In the genomic region with DNA sequence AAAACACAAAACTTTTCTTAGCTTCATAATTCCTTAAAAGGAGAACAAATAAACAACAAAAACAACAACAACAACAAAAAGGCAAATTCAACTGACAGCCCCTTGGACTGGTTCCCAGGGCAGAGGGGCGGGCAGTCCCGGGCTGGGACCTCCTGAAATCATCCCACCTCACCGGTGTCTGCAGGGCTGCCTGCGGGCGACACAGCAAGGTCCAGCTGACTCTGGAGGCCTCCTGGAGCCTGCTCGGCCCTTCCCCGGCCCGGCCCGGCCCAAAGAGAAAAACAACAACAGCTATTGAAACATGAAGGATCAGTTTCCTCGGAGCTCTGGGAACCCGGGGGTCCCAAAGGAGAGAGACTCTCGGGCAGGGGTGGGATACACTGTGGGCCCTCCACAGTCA, we compare ENCODE assay signal across 23 cellular contexts. TPM values are rescaled to one million over a fixed set of nuclear protein-coding genes. Genes with fewer than 3 reads are reported as not detected.
DNase-seq lines count a peak whose midpoint lies in the region; ATAC-seq and TF ChIP-seq lines count a peak whose summit lies in the region.
"Had no signal": no experiment of that assay in that cellular context is flagged by ENCODE, and none has a peak within 500 bp of the region (broad histone marks: within the 10 kb centered on the region; RNA-seq: fewer than 3 reads in every experiment).

No MANE protein-coding gene starts in this region.

- H3K4me3 ChIP-seq in endodermal cell (ENCODE audit: low read length) (no peak overlapping the region), neuronal stem cell (ENCODE audit: low read length in 2 of 2) (no peak overlapping the region)
- H3K4me3 ChIP-seq: gastrocnemius medialis, smooth muscle cell, transverse colon had no signal

- H3K18ac ChIP-seq in neuronal stem cell (ENCODE audit: low read length) = peak overlapping the region; percentile 51

- H3K4me2 ChIP-seq in neuronal stem cell (ENCODE audit: insufficient read depth, low read length, poor library complexity, severe bottlenecking) = no peak overlapping the region
- H3K4me2 ChIP-seq: smooth muscle cell had no signal

- DNase-seq in activated CD4-positive, alpha-beta T cell treated with anti-CD3 and anti-CD28 coated beads, Interleukin-2, amount 10 ng/mL, durations not matched to agents 7 days and 5 days = no peak
- no peak for DNase-seq in activated CD4-positive, alpha-beta T cell treated with anti-CD3 and anti-CD28 coated beads for 48 hours
- DNase-seq in T-cell (no peak), endodermal cell (no peak), neuronal stem cell (ENCODE audit: low spot score) (no peak), foreskin keratinocyte (no peak), cerebellar cortex (ENCODE audit: low spot score) (no peak), SKM-1 (lab: John Stamatoyannopoulos, UW; ENCODE audit: unreplicated experiment) (no peak)
- DNase-seq: activated naive CD4-positive, alpha-beta T cell treated with Interleukin-2 at 50 U/mL for 16 hours; caudate nucleus; gastrocnemius medialis; islet precursor cell; Karpas-422; NCI-H1930; NCI-H748 treated with DMSO at 0.1 percent for 48 hours; retina; stimulated activated naive CD4-positive, alpha-beta T cell; transverse colon had no signal

- H3K36me3 ChIP-seq in endodermal cell (ENCODE audit: control insufficient read depth, insufficient read depth, low read length) (peaks cover 4% of the 10 kb centered on the region), neuronal stem cell (replicated peaks in 1 of 2; ENCODE audit: control insufficient read depth in 2 of 2, insufficient read depth in 2 of 2, low read length in 2 of 2) (peaks cover 8 to 21% of the 10 kb centered on the region in 2 donors)

- no peak overlapping the region for H2AFZ ChIP-seq in neuronal stem cell (ENCODE audit: low read length)

- H2BK15ac ChIP-seq in neuronal stem cell (ENCODE audit: low read length) = no peak overlapping the region

- H4K8ac ChIP-seq in neuronal stem cell (ENCODE audit: low read depth, low read length) = no peak overlapping the region

- H2BK12ac ChIP-seq in neuronal stem cell (ENCODE audit: low read length) = no peak overlapping the region

- H3K27me3 ChIP-seq in endodermal cell (ENCODE audit: control insufficient read depth, insufficient read depth, low read length, poor library complexity, severe bottlenecking) (no peaks in the 10 kb centered on the region), neuronal stem cell (ENCODE audit: control insufficient read depth in 3 of 3, insufficient read depth in 3 of 3, low read depth in 1 of 3, low read length in 3 of 3) (no peaks in the 10 kb centered on the region), foreskin keratinocyte (no peaks in the 10 kb centered on the region)

- no peaks in the 10 kb centered on the region for H3K27me3 Mint-ChIP-seq in activated CD4-positive, alpha-beta T cell treated with anti-CD3 and anti-CD28 coated beads, Interleukin-2, amount 10 ng/mL, durations not matched to agents 7 days and 5 days
- H3K27me3 Mint-ChIP-seq in T-cell = no peaks in the 10 kb centered on the region
- H3K27me3 Mint-ChIP-seq in endodermal cell (ENCODE audit: insufficient read depth) = no peaks in the 10 kb centered on the region
- H3K27me3 Mint-ChIP-seq: B cell had no signal

- 93 to 97% methylated on average over 12 of the region's 12 CpGs for WGBS in endodermal cell (ENCODE audit: insufficient coverage in 1 of 2, insufficient read length in 1 of 2), 2 experiments
- no CpG with 5 or more reads among the region's 12 CpGs for WGBS in neuronal stem cell (ENCODE audit: extremely low coverage in 2 of 2, insufficient read length in 2 of 2, insufficient replicate concordance in 1 of 2), 2 donors

- no peak overlapping the region for H2BK5ac ChIP-seq in neuronal stem cell (ENCODE audit: low read length)

- H3K4me1 Mint-ChIP-seq in activated CD4-positive, alpha-beta T cell treated with anti-CD3 and anti-CD28 coated beads, Interleukin-2, amount 10 ng/mL, durations not matched to agents 7 days and 5 days = peaks cover 23% of the 10 kb centered on the region
- H3K4me1 Mint-ChIP-seq in T-cell = peaks cover 22 to 36% (median 30%) of the 10 kb centered on the region in 3 donors
- H3K4me1 Mint-ChIP-seq in endodermal cell = peaks cover 13% of the 10 kb centered on the region

- TF ChIP-seq CTCF in endodermal cell (conservative IDR thresholded peaks at IDR 0.05) = no peak
- TF ChIP-seq CTCF in foreskin keratinocyte (conservative IDR thresholded peaks at IDR 0.05) = no peak

- H3K27ac ChIP-seq in endodermal cell (ENCODE audit: low read depth, low read length) (no peak overlapping the region), neuronal stem cell (replicated peaks; ENCODE audit: low read length) (no peak overlapping the region), foreskin keratinocyte (no peak overlapping the region)
- H3K27ac ChIP-seq: gastrocnemius medialis, transverse colon had no signal

- H2BK120ac ChIP-seq in neuronal stem cell (ENCODE audit: low read depth, low read length) = no peak overlapping the region

- H3K4me3 Mint-ChIP-seq in activated CD4-positive, alpha-beta T cell treated with anti-CD3 and anti-CD28 coated beads, Interleukin-2, amount 10 ng/mL, durations not matched to agents 7 days and 5 days = no peak overlapping the region
- H3K4me3 Mint-ChIP-seq in T-cell (peak overlapping the region in 1 of 3 donors; percentile 69), endodermal cell (no peak overlapping the region)

- peak overlapping the region; percentile 86 for H3K27ac Mint-ChIP-seq in activated CD4-positive, alpha-beta T cell treated with anti-CD3 and anti-CD28 coated beads, Interleukin-2, amount 10 ng/mL, durations not matched to agents 7 days and 5 days
- peak overlapping the region; percentile 79 to 89 for H3K27ac Mint-ChIP-seq in T-cell
- H3K27ac Mint-ChIP-seq in endodermal cell = peak overlapping the region; percentile 58

- H3K14ac ChIP-seq in neuronal stem cell (ENCODE audit: low read length) = no peak overlapping the region

- no peak overlapping the region for H3K4ac ChIP-seq in neuronal stem cell (ENCODE audit: low read length)

- H3K9me3 ChIP-seq in endodermal cell (ENCODE audit: control insufficient read depth, low read length) (no peaks in the 10 kb centered on the region), neuronal stem cell (replicated peaks in 1 of 2; ENCODE audit: control insufficient read depth in 2 of 2, insufficient read depth in 1 of 2, low read depth in 1 of 2, low read length in 2 of 2) (peaks cover 0 to 4% of the 10 kb centered on the region in 2 donors)
- H3K9me3 ChIP-seq: gastrocnemius medialis, transverse colon had no signal

- POLR2A ChIA-PET in activated CD4-positive, alpha-beta T cell treated with anti-CD3 and anti-CD28 coated beads, Interleukin-2, amount 10 ng/mL, durations not matched to agents 7 days and 5 days (lab: Charles Lee) = interaction anchor here (0.6 kb wide), 1 partner anchor 64 kb away, joined by 3 read pairs; no protein-coding TSS in a partner anchor
- POLR2A ChIA-PET in T-cell (lab: Charles Lee) = interaction anchor here in 1 of 2 donors (0.5 kb wide), 1 partner anchor 336 kb away, joined by 4 read pairs; no protein-coding TSS in a partner anchor

- CTCF ChIA-PET in activated CD4-positive, alpha-beta T cell treated with anti-CD3 and anti-CD28 coated beads, Interleukin-2, amount 10 ng/mL, durations not matched to agents 7 days and 5 days (lab: Charles Lee) = no interaction called here
- CTCF ChIA-PET in T-cell (lab: Charles Lee) = interaction anchor here (0.6 to 0.7 kb wide), 2 partner anchors 759 to 1798 kb away, joined by 3 to 8 read pairs; no protein-coding TSS in a partner anchor

- ATAC-seq in T-cell (replicated peaks in 1 of 4) (no peak), foreskin keratinocyte (no peak)
- ATAC-seq: esophagus mucosa, gastrocnemius medialis, SK-N-SH treated with all-trans-retinoic acid at 6 μM for 48 hours had no signal

- H3K4me1 ChIP-seq in endodermal cell (ENCODE audit: control insufficient read depth, insufficient read depth, low read length) (peaks cover 15% of the 10 kb centered on the region), neuronal stem cell (ENCODE audit: control insufficient read depth in 2 of 2, insufficient read depth in 1 of 2, low read depth in 1 of 2, low read length in 2 of 2) (peaks cover 37 to 44% of the 10 kb centered on the region in 2 donors), foreskin keratinocyte (peaks cover 4% of the 10 kb centered on the region)

- H3K79me1 ChIP-seq in neuronal stem cell (ENCODE audit: low read depth, low read length) = no peaks in the 10 kb centered on the region

- H4K91ac ChIP-seq in neuronal stem cell (ENCODE audit: low read depth, low read length, poor library complexity) = no peak overlapping the region

- H2AK5ac ChIP-seq in neuronal stem cell (ENCODE audit: low read depth, low read length) = no peak overlapping the region

- H3K9me3 Mint-ChIP-seq in activated CD4-positive, alpha-beta T cell treated with anti-CD3 and anti-CD28 coated beads, Interleukin-2, amount 10 ng/mL, durations not matched to agents 7 days and 5 days = peaks cover 3% of the 10 kb centered on the region
- H3K9me3 Mint-ChIP-seq in T-cell = peaks cover 0 to 3% (median 0%) of the 10 kb centered on the region in 3 donors
- peaks cover 3% of the 10 kb centered on the region for H3K9me3 Mint-ChIP-seq in endodermal cell

- H3K9ac ChIP-seq in endodermal cell (ENCODE audit: extremely low read depth, low read length, poor library complexity, severe bottlenecking) = no peak overlapping the region
- no peak overlapping the region for H3K9ac ChIP-seq in neuronal stem cell (ENCODE audit: low read depth, low read length, poor library complexity)

- H3K23ac ChIP-seq in neuronal stem cell (ENCODE audit: low read depth, low read length, poor library complexity) = no peak overlapping the region

- peaks cover 24% of the 10 kb centered on the region for H3K36me3 Mint-ChIP-seq in activated CD4-positive, alpha-beta T cell treated with anti-CD3 and anti-CD28 coated beads, Interleukin-2, amount 10 ng/mL, durations not matched to agents 7 days and 5 days (ENCODE audit: low read depth)
- peaks cover 17% of the 10 kb centered on the region for H3K36me3 Mint-ChIP-seq in T-cell
- H3K36me3 Mint-ChIP-seq in endodermal cell (ENCODE audit: low read depth) = peaks cover 14% of the 10 kb centered on the region

RNA-seq across cellular contexts. Expression of a gene that starts 5.0 kb away (rescaled TPM):
- 10 to 100 TPM; 10.7 to 12.1 TPM for total RNA-seq in activated CD4-positive, alpha-beta T cell treated with anti-CD3 and anti-CD28 coated beads, Interleukin-2, amount 10 ng/mL, durations not matched to agents 7 days and 5 days
- total RNA-seq in T-cell = 10 to 100 TPM; 38.3 to 59.8 (median 55.0) TPM
- total RNA-seq in endodermal cell = 100 to 1,000 TPM; 156 to 212 TPM
- polyA plus RNA-seq in endodermal cell (2013, experiment 1 of 2) = 502 TPM
- 458 TPM for polyA plus RNA-seq in endodermal cell (2013, experiment 2 of 2)
- polyA plus RNA-seq in neuronal stem cell (2013, experiment 1 of 2) = 318 TPM
- 304 TPM for polyA plus RNA-seq in neuronal stem cell (2013, experiment 2 of 2)
- total RNA-seq in foreskin keratinocyte = 16.5 and 19.9 TPM in 2 replicates
- 22.1 and 23.2 TPM in 2 replicates for polyA plus RNA-seq in foreskin keratinocyte

RNA-seq across cellular contexts. Expression of a gene that starts 23.7 kb away (rescaled TPM):
- 100 to 1,000 TPM; 112 to 123 TPM for total RNA-seq in activated CD4-positive, alpha-beta T cell treated with anti-CD3 and anti-CD28 coated beads, Interleukin-2, amount 10 ng/mL, durations not matched to agents 7 days and 5 days
- 100 to 1,000 TPM in 4 of 5 donors, 10 to 100 TPM in 1; 71.3 to 127 (median 102) TPM for total RNA-seq in T-cell
- 10 to 100 TPM; 35.9 to 43.5 TPM for total RNA-seq in endodermal cell
- polyA plus RNA-seq in endodermal cell (2013, experiment 1 of 2) = 154 TPM
- 157 TPM for polyA plus RNA-seq in endodermal cell (2013, experiment 2 of 2)
- polyA plus RNA-seq in neuronal stem cell (2013, experiment 1 of 2) = 66.8 TPM
- polyA plus RNA-seq in neuronal stem cell (2013, experiment 2 of 2) = 64.3 TPM
- total RNA-seq in foreskin keratinocyte = 46.3 and 48.7 TPM in 2 replicates
- 54.0 and 65.3 TPM in 2 replicates for polyA plus RNA-seq in foreskin keratinocyte

RNA-seq across cellular contexts. Expression of a gene that starts 45.5 kb away (rescaled TPM):
- not detected for total RNA-seq in activated CD4-positive, alpha-beta T cell treated with anti-CD3 and anti-CD28 coated beads, Interleukin-2, amount 10 ng/mL, durations not matched to agents 7 days and 5 days
- total RNA-seq in T-cell = under 1 TPM in 3 of 5 donors, not detected in 2; 0.16 to 0.33 (median 0.30) TPM
- not detected for total RNA-seq in endodermal cell
- polyA plus RNA-seq in endodermal cell (2013, experiment 1 of 2) = 0.21 TPM
- 0.21 TPM for polyA plus RNA-seq in endodermal cell (2013, experiment 2 of 2)
- polyA plus RNA-seq in neuronal stem cell (2013, experiment 1 of 2) = 0.18 TPM
- 0.10 TPM for polyA plus RNA-seq in neuronal stem cell (2013, experiment 2 of 2)
- not detected in 2 replicates for total RNA-seq in foreskin keratinocyte
- not detected in 2 replicates for polyA plus RNA-seq in foreskin keratinocyte
- total RNA-seq: Daoy, smooth muscle cell had no signal

RNA-seq across cellular contexts. Expression of a gene that starts 57.0 kb away (rescaled TPM):
- not detected for total RNA-seq in activated CD4-positive, alpha-beta T cell treated with anti-CD3 and anti-CD28 coated beads, Interleukin-2, amount 10 ng/mL, durations not matched to agents 7 days and 5 days
- total RNA-seq in T-cell (1 to 10 TPM in 3 of 5 donors, not detected in 2; 1.5 to 1.7 (median 1.5) TPM), endodermal cell (1 to 10 TPM in 1 of 2 donors, under 1 TPM in 1; 0.90 to 2.2 TPM), foreskin keratinocyte (0.34 and 0.67 TPM in 2 replicates)
- 15.5 TPM for polyA plus RNA-seq in endodermal cell (2013, experiment 1 of 2)
- polyA plus RNA-seq in endodermal cell (2013, experiment 2 of 2) = 18.2 TPM
- polyA plus RNA-seq in neuronal stem cell (2013, experiment 1 of 2) = 5.3 TPM
- 5.1 TPM for polyA plus RNA-seq in neuronal stem cell (2013, experiment 2 of 2)
- polyA plus RNA-seq in foreskin keratinocyte = 0.48 and 0.57 TPM in 2 replicates
- total RNA-seq: B cell had no signal
